15 cellular contexts compared by ENCODE assay signal in genomic region chr15:41445399-41445798, GRCh38. TPM values are rescaled to one million over a fixed set of nuclear protein-coding genes. Genes with fewer than 3 reads are reported as not detected.
A peak's percentile ranks its signal among the peaks of the same experiment; 100 is the strongest.
DNase-seq lines count a peak whose midpoint lies in the region; ATAC-seq and TF ChIP-seq lines count a peak whose summit lies in the region.
"Had no signal": no experiment of that assay in that cellular context is flagged by ENCODE, and none has a peak within 500 bp of the region (broad histone marks: within the 10 kb centered on the region; RNA-seq: fewer than 3 reads in every experiment).

No MANE protein-coding gene starts in this region.

- POLR2A ChIA-PET in activated CD8-positive, alpha-beta T cell treated with anti-CD3 and anti-CD28 coated beads, Interleukin-2, amount 10 ng/mL, durations not matched to agents 7 days and 5 days (lab: Charles Lee) = no interaction called here
- POLR2A ChIA-PET in activated CD8-positive, alpha-beta T cell treated with anti-CD3 and anti-CD28 coated beads for 36 hours (lab: Charles Lee) = interaction anchor here (0.6 to 2.0 kb wide), 4 partner anchors 28 to 911 kb away, joined by 3 to 5 read pairs (median 4); partner anchors contain the start of gene RTF1
- POLR2A ChIA-PET in HEK293T (lab: Yijun Ruan, JAX) = interaction anchor here (0.9 kb wide), 1 partner anchor 42 kb away, joined by 3 read pairs; no protein-coding TSS in a partner anchor

- no peak overlapping the region for H3K4me3 Mint-ChIP-seq in activated CD8-positive, alpha-beta T cell treated with anti-CD3 and anti-CD28 coated beads, Interleukin-2, amount 10 ng/mL, durations not matched to agents 7 days and 5 days
- H3K4me3 Mint-ChIP-seq in activated CD8-positive, alpha-beta T cell treated with anti-CD3 and anti-CD28 coated beads for 36 hours = no peak overlapping the region
- H3K4me3 Mint-ChIP-seq in progenitor cell of endocrine pancreas (ENCODE audit: low read depth) = no peak overlapping the region
- H3K4me3 Mint-ChIP-seq: B cell; CD4-positive, alpha-beta T cell had no signal

- no peak for ATAC-seq in activated CD8-positive, alpha-beta T cell treated with anti-CD3 and anti-CD28 coated beads, Interleukin-2, amount 10 ng/mL, durations not matched to agents 7 days and 5 days
- ATAC-seq in activated CD8-positive, alpha-beta T cell treated with anti-CD3 and anti-CD28 coated beads for 36 hours = no peak
- ATAC-seq in GM21390 (IDR thresholded peaks at IDR 0.05; ENCODE audit: unreplicated experiment) = no peak

- H3K27ac Mint-ChIP-seq in activated CD8-positive, alpha-beta T cell treated with anti-CD3 and anti-CD28 coated beads, Interleukin-2, amount 10 ng/mL, durations not matched to agents 7 days and 5 days = peak overlapping the region; percentile 28
- no peak overlapping the region for H3K27ac Mint-ChIP-seq in activated CD8-positive, alpha-beta T cell treated with anti-CD3 and anti-CD28 coated beads for 36 hours
- peak overlapping the region; percentile 56 for H3K27ac Mint-ChIP-seq in progenitor cell of endocrine pancreas
- H3K27ac Mint-ChIP-seq: B cell; CD4-positive, alpha-beta T cell had no signal

- intact Hi-C loops in activated CD8-positive, alpha-beta T cell treated with anti-CD3 and anti-CD28 coated beads for 36 hours (cut with micrococcal nuclease) = no loop called here

- H3K27me3 Mint-ChIP-seq in activated CD8-positive, alpha-beta T cell treated with anti-CD3 and anti-CD28 coated beads, Interleukin-2, amount 10 ng/mL, durations not matched to agents 7 days and 5 days (ENCODE audit: low read depth) = no peaks in the 10 kb centered on the region
- no peaks in the 10 kb centered on the region for H3K27me3 Mint-ChIP-seq in activated CD8-positive, alpha-beta T cell treated with anti-CD3 and anti-CD28 coated beads for 36 hours
- H3K27me3 Mint-ChIP-seq in progenitor cell of endocrine pancreas = no peaks in the 10 kb centered on the region
- H3K27me3 Mint-ChIP-seq: B cell; CD4-positive, alpha-beta T cell had no signal

- TF ChIP-seq CTCF in activated CD8-positive, alpha-beta T cell treated with anti-CD3 and anti-CD28 coated beads for 36 hours (IDR thresholded peaks at IDR 0.05) = no peak
- no peak for TF ChIP-seq CTCF in progenitor cell of endocrine pancreas (IDR thresholded peaks at IDR 0.05; ENCODE audit: unreplicated experiment)

- no peak for DNase-seq in activated CD8-positive, alpha-beta T cell treated with anti-CD3 and anti-CD28 coated beads, Interleukin-2, amount 10 ng/mL, durations not matched to agents 7 days and 5 days
- DNase-seq in activated CD8-positive, alpha-beta T cell treated with anti-CD3 and anti-CD28 coated beads for 36 hours = no peak
- DNase-seq in HEK293T (ENCODE audit: extremely low spot score) (no peak), epidermal melanocyte (ENCODE audit: insufficient read length, low spot score) (peak; percentile 27), progenitor cell of endocrine pancreas (ENCODE audit: low spot score, unreplicated experiment) (no peak), NCI-H1048 (lab: John Stamatoyannopoulos, UW) (no peak)
- DNase-seq: C1 segment of cervical spinal cord; CD4-positive, alpha-beta T cell; COR-L47; DMS153; DMS79 treated with DMSO at 0.1 percent for 48 hours; GDM1; HCEC 1CT had no signal

- peaks cover 19% of the 10 kb centered on the region for H3K4me1 Mint-ChIP-seq in activated CD8-positive, alpha-beta T cell treated with anti-CD3 and anti-CD28 coated beads, Interleukin-2, amount 10 ng/mL, durations not matched to agents 7 days and 5 days (ENCODE audit: low read depth)
- H3K4me1 Mint-ChIP-seq in activated CD8-positive, alpha-beta T cell treated with anti-CD3 and anti-CD28 coated beads for 36 hours (ENCODE audit: low read depth) = peaks cover 8% of the 10 kb centered on the region
- H3K4me1 Mint-ChIP-seq in progenitor cell of endocrine pancreas (ENCODE audit: low read depth) = peaks cover 6% of the 10 kb centered on the region

- no peaks in the 10 kb centered on the region for H3K9me3 Mint-ChIP-seq in activated CD8-positive, alpha-beta T cell treated with anti-CD3 and anti-CD28 coated beads, Interleukin-2, amount 10 ng/mL, durations not matched to agents 7 days and 5 days (ENCODE audit: insufficient read depth)
- no peaks in the 10 kb centered on the region for H3K9me3 Mint-ChIP-seq in activated CD8-positive, alpha-beta T cell treated with anti-CD3 and anti-CD28 coated beads for 36 hours
- H3K9me3 Mint-ChIP-seq in progenitor cell of endocrine pancreas (ENCODE audit: low read depth) = no peaks in the 10 kb centered on the region
- H3K9me3 Mint-ChIP-seq: CD4-positive, alpha-beta T cell had no signal

- peaks cover 15% of the 10 kb centered on the region for H3K36me3 Mint-ChIP-seq in activated CD8-positive, alpha-beta T cell treated with anti-CD3 and anti-CD28 coated beads, Interleukin-2, amount 10 ng/mL, durations not matched to agents 7 days and 5 days (ENCODE audit: low read depth)
- H3K36me3 Mint-ChIP-seq in activated CD8-positive, alpha-beta T cell treated with anti-CD3 and anti-CD28 coated beads for 36 hours (ENCODE audit: low read depth) = peaks cover 13% of the 10 kb centered on the region
- peaks cover 17% of the 10 kb centered on the region for H3K36me3 Mint-ChIP-seq in progenitor cell of endocrine pancreas (ENCODE audit: insufficient read depth)

- CTCF ChIA-PET in activated CD8-positive, alpha-beta T cell treated with anti-CD3 and anti-CD28 coated beads, Interleukin-2, amount 10 ng/mL, durations not matched to agents 7 days and 5 days (lab: Charles Lee) = interaction anchor here (1.1 to 1.4 kb wide), 2 partner anchors 21 to 22 kb away, joined by 3 to 8 read pairs; no protein-coding TSS in a partner anchor
- CTCF ChIA-PET in activated CD8-positive, alpha-beta T cell treated with anti-CD3 and anti-CD28 coated beads for 36 hours (lab: Charles Lee) = interaction anchor here (1.1 to 2.8 kb wide), 2 partner anchors 20 to 22 kb away, joined by 3 to 16 read pairs; no protein-coding TSS in a partner anchor
- CTCF ChIA-PET in HEK293T (lab: Yijun Ruan, JAX) = no interaction called here

TF ChIP-seq in HEK293T, 16 proteins besides CTCF, POLR2A, EP300 and RAD21:
- TF ChIP-seq SP1 (IDR thresholded peaks at IDR 0.05) (no peak), ARNT (IDR thresholded peaks at IDR 0.05) (no peak), ZNF384 (IDR thresholded peaks at IDR 0.05) (0 out of 2 replicates have a peak, but pooled peaks have one; percentile 12), PKNOX1 (IDR thresholded peaks at IDR 0.05) (0 out of 2 replicates have a peak, but pooled peaks have one; percentile 3), ELF4 (IDR thresholded peaks at IDR 0.05) (no peak)

RNA-seq across cellular contexts. Expression of gene RTF1, which starts 28.5 kb away (rescaled TPM):
- 10 to 100 TPM; 31.0 to 40.7 TPM for total RNA-seq in activated CD8-positive, alpha-beta T cell treated with anti-CD3 and anti-CD28 coated beads, Interleukin-2, amount 10 ng/mL, durations not matched to agents 7 days and 5 days
- total RNA-seq in activated CD8-positive, alpha-beta T cell treated with anti-CD3 and anti-CD28 coated beads for 36 hours = 10 to 100 TPM; 26.8 to 30.0 TPM
- total RNA-seq in progenitor cell of endocrine pancreas = 58.7 and 59.1 TPM in 2 replicates

RNA-seq across cellular contexts. Expression of gene NDUFAF1, which starts 43.1 kb away (rescaled TPM):
- total RNA-seq in activated CD8-positive, alpha-beta T cell treated with anti-CD3 and anti-CD28 coated beads, Interleukin-2, amount 10 ng/mL, durations not matched to agents 7 days and 5 days = 10 to 100 TPM; 11.4 to 13.6 TPM
- total RNA-seq in activated CD8-positive, alpha-beta T cell treated with anti-CD3 and anti-CD28 coated beads for 36 hours = 10 to 100 TPM; 17.7 to 19.2 TPM
- 13.0 and 13.2 TPM in 2 replicates for total RNA-seq in progenitor cell of endocrine pancreas

RNA-seq across cellular contexts. Expression of gene ITPKA, which starts 48.3 kb away (rescaled TPM):
- total RNA-seq in activated CD8-positive, alpha-beta T cell treated with anti-CD3 and anti-CD28 coated beads, Interleukin-2, amount 10 ng/mL, durations not matched to agents 7 days and 5 days = under 1 TPM; 0.24 to 0.29 TPM
- total RNA-seq in activated CD8-positive, alpha-beta T cell treated with anti-CD3 and anti-CD28 coated beads for 36 hours = 1 to 10 TPM; 4.7 to 6.1 TPM
- 0.89 and 1.0 TPM in 2 replicates for total RNA-seq in progenitor cell of endocrine pancreas
- total RNA-seq: CD4-positive, alpha-beta T cell had no signal
